ENCODE assay signal across 21 cellular contexts in the genomic region with DNA sequence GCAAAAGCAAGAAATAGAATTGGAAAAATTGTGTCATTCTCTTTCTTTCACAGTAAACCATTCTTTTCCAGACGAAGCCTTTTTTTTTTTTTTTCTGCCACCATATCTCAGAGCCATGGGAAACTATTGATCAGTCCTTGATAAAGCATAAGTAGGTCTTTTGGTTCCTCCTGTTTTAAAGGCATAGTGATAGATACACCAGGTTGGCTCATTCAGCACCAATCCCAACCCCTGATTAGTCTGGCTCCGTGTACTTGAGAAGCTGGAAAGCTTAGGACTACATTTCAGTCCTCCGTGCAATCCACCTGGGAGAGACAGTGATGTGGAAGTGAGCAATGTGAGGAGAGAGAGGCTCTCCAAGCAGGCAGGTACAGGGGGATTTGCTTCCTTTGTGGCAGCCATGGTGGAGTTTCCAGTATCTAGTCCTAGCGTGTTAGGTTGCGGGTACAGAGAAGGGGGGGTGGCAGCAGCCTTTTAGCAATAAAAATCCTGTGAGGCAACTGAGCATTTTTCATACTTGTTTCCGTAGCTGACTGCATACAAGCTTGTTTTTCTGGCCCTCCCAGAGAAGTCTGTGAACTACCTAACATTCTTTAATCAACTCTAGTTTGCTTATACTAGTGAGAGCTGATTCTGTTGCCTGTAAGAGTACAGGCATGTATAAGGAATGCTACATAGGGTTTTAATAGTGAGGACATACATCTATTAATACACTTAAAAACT.
DNase-seq lines count a peak whose midpoint lies in the region; ATAC-seq, FAIRE-seq and TF ChIP-seq lines count a peak whose summit lies in the region.
"Had no signal": no experiment of that assay in that cellular context is flagged by ENCODE, and none has a peak within 500 bp of the region (broad histone marks: within the 10 kb centered on the region; RNA-seq: fewer than 3 reads in every experiment).

No MANE protein-coding gene starts in this region.

- peaks cover 3% of the 10 kb centered on the region; the same call in 1 of the 3 replicates for H3K9me3 Mint-ChIP-seq in GM23338
- H3K9me3 Mint-ChIP-seq in nephron: no peaks in the 10 kb centered on the region
- H3K9me3 Mint-ChIP-seq: CD4-positive, alpha-beta T cell had no signal

- no peaks in the 10 kb centered on the region for H3K36me3 Mint-ChIP-seq in GM23338 (ENCODE audit: low read depth)
- H3K36me3 Mint-ChIP-seq in nephron (ENCODE audit: low read depth): no peaks in the 10 kb centered on the region

- H3K18ac ChIP-seq in H1 (ENCODE audit: extremely low read depth, low read length) (no peak overlapping the region), trophoblast cell (ENCODE audit: low read length) (peak overlapping the region; percentile 28)

- H3K27me3 Mint-ChIP-seq in GM23338 (ENCODE audit: insufficient read depth, low read depth, poor library complexity): peaks cover 8% of the 10 kb centered on the region
- H3K27me3 Mint-ChIP-seq in nephron (ENCODE audit: low read depth): peaks cover 4% of the 10 kb centered on the region

- H4K5ac ChIP-seq in H1 (ENCODE audit: insufficient read length, low read depth, low read length): no peak overlapping the region

- H3K4me1 Mint-ChIP-seq in GM23338: peaks cover 24% of the 10 kb centered on the region
- peaks cover 9% of the 10 kb centered on the region for H3K4me1 Mint-ChIP-seq in nephron

- DNase-seq in GM23338 (ENCODE audit: low spot score) (no peak), H1 (ENCODE audit: low read depth in 1 of 2, low spot score in 2 of 2) (no peak), trophoblast cell (peak in 1 of 2 donors; percentile 54), tibial artery (no peak), NOMO-1 (lab: John Stamatoyannopoulos, UW; ENCODE audit: unreplicated experiment in 2 of 2) (no peak), osteoblast (ENCODE audit: insufficient read length, low spot score, missing footprints) (no peak)
- DNase-seq: AML-193; Caco-2; CD4-positive, alpha-beta T cell; GOT3 had no signal

- no peak overlapping the region for H4K12ac ChIP-seq in trophoblast cell (ENCODE audit: low read depth, low read length)

- no peaks in the 10 kb centered on the region for H3K27me3 ChIP-seq in GM23338 (ENCODE audit: insufficient read depth)
- H3K27me3 ChIP-seq in H1 (replicated peaks in 1 of 4; ENCODE audit: control insufficient read depth in 3 of 4, extremely low read depth in 1 of 4, insufficient read depth in 3 of 4, low read length in 3 of 4): no peaks in the 10 kb centered on the region
- no peaks in the 10 kb centered on the region for H3K27me3 ChIP-seq in trophoblast cell (ENCODE audit: insufficient read depth, low read length)
- H3K27me3 ChIP-seq in tibial artery: no peaks in the 10 kb centered on the region
- H3K27me3 ChIP-seq in osteoblast (ENCODE audit: insufficient read depth, low read length): no peaks in the 10 kb centered on the region

- no peak overlapping the region for H2BK120ac ChIP-seq in H1 (replicated peaks; ENCODE audit: low read depth, low read length)
- H2BK120ac ChIP-seq in trophoblast cell (ENCODE audit: insufficient read depth, low read length, poor library complexity): peak overlapping the region; percentile 34

- no peak overlapping the region for H3K56ac ChIP-seq in H1 (replicated peaks; ENCODE audit: insufficient read length, low read depth, low read length)

- H3K4ac ChIP-seq in H1 (replicated peaks; ENCODE audit: insufficient read length, low read depth, low read length): no peak overlapping the region
- peak overlapping the region; percentile 35 for H3K4ac ChIP-seq in trophoblast cell (ENCODE audit: low read depth, low read length)

- TF ChIP-seq POLR2A in H1 (IDR thresholded peaks at IDR 0.05; ENCODE audit: control extremely low read depth in 1 of 2, low read depth in 2 of 2, low read length in 2 of 2): no peak

- TF ChIP-seq CTCF in GM23338 (conservative IDR thresholded peaks at IDR 0.05; ENCODE audit: low read depth in 2 of 2) (no peak), H1 (IDR thresholded peaks at IDR 0.05; ENCODE audit: control extremely low read depth in 1 of 3, insufficient read depth in 1 of 3, low read depth in 1 of 3, low read length in 3 of 3) (no peak), nephron (IDR thresholded peaks at IDR 0.05; ENCODE audit: unreplicated experiment in 3 of 3) (no peak), tibial artery (IDR thresholded peaks at IDR 0.05) (no peak), osteoblast (IDR thresholded peaks at IDR 0.05; ENCODE audit: extremely low read depth, low read depth, low read length) (no peak)

- H3K27ac Mint-ChIP-seq in GM23338 (no peak overlapping the region), nephron (peak overlapping the region in 2 of 3 experiments; percentile 9 to 84)
- H3K27ac Mint-ChIP-seq: CD4-positive, alpha-beta T cell had no signal

- H3K23ac ChIP-seq in H1 (ENCODE audit: insufficient read length) (no peak overlapping the region), trophoblast cell (ENCODE audit: low read length) (no peak overlapping the region)

- H3K9me3 ChIP-seq in H1 (ENCODE audit: insufficient read depth in 2 of 2, low read depth in 1 of 2, low read length in 1 of 2): no peaks in the 10 kb centered on the region
- H3K9me3 ChIP-seq in trophoblast cell (ENCODE audit: insufficient read depth, low read depth, low read length): no peaks in the 10 kb centered on the region
- H3K9me3 ChIP-seq in tibial artery: no peaks in the 10 kb centered on the region
- H3K9me3 ChIP-seq in osteoblast (ENCODE audit: low read depth, low read length): no peaks in the 10 kb centered on the region
- H3K9me3 ChIP-seq: A549, Caco-2, HAP-1 had no signal

- no peak for ATAC-seq in GM23338
- no peak for ATAC-seq in HG02678 (IDR thresholded peaks at IDR 0.05; ENCODE audit: unreplicated experiment)
- ATAC-seq: A549 had no signal

- H2BK15ac ChIP-seq in H1 (ENCODE audit: low read length): no peak overlapping the region

- no peak overlapping the region for H4K8ac ChIP-seq in H1 (ENCODE audit: extremely low read depth, insufficient read depth, low read length)
- H4K8ac ChIP-seq in trophoblast cell (ENCODE audit: low read depth, low read length): no peak overlapping the region

- POLR2A ChIA-PET in H1 (lab: Charles Lee; ENCODE audit: partially characterized antibody): no interaction called here

- intact Hi-C loops in tibial artery (cut with DNase I; ENCODE audit: low total_unique reads): no loop called here

- H3K79me2 ChIP-seq in GM23338 (replicated peaks; ENCODE audit: insufficient read depth) (no peaks in the 10 kb centered on the region), H1 (ENCODE audit: control insufficient read depth in 1 of 2, insufficient read depth in 2 of 2, low read length in 2 of 2) (no peaks in the 10 kb centered on the region), trophoblast cell (ENCODE audit: control insufficient read depth, insufficient read depth, low read length, poor library complexity) (no peaks in the 10 kb centered on the region), osteoblast (ENCODE audit: insufficient read depth, low read length) (no peaks in the 10 kb centered on the region)

- H3K36me3 ChIP-seq in GM23338 (ENCODE audit: insufficient read depth) (no peaks in the 10 kb centered on the region), H1 (ENCODE audit: control insufficient read depth in 2 of 4, insufficient read depth in 4 of 4, low read length in 3 of 4) (no peaks in the 10 kb centered on the region), trophoblast cell (ENCODE audit: control insufficient read depth in 1 of 2, insufficient read depth in 2 of 2, low read length in 2 of 2) (no peaks in the 10 kb centered on the region), tibial artery (no peaks in the 10 kb centered on the region), osteoblast (ENCODE audit: insufficient read depth, low read length) (no peaks in the 10 kb centered on the region)
- H3K36me3 ChIP-seq: HAP-1 had no signal

- no peak for FAIRE-seq in H1 (lab: Jason Lieb, UNC)
- FAIRE-seq: A549, D721Med, G401.6, GM12892, GM18507 had no signal

- 82% methylated on average over 6 of the region's 6 CpGs; no CpG with 5 or more reads in 1 of the 2 experiments for WGBS in H1 (ENCODE audit: extremely low coverage in 1 of 2, insufficient coverage in 1 of 2, insufficient read length in 1 of 2, insufficient replicate concordance in 2 of 2, low coverage in 1 of 2, low lambda C conversion rate in 2 of 2, missing lambda C conversion rate in 1 of 2), 2 experiments
- WGBS in trophoblast cell (ENCODE audit: extremely low coverage, insufficient coverage, insufficient read length): no CpG with 5 or more reads among the region's 6 CpGs

- H3K9ac ChIP-seq in H1 (replicated peaks in 1 of 4; ENCODE audit: extremely low read depth in 1 of 4, low read depth in 3 of 4, low read length in 3 of 4) (no peak overlapping the region), trophoblast cell (ENCODE audit: low read length) (no peak overlapping the region)

- no peaks in the 10 kb centered on the region for H3F3A ChIP-seq in GM23338 (replicated peaks; ENCODE audit: low read depth)

- peaks cover 6% of the 10 kb centered on the region for H3K4me1 ChIP-seq in GM23338 (ENCODE audit: insufficient read depth)
- H3K4me1 ChIP-seq in H1 (replicated peaks in 1 of 4; ENCODE audit: control insufficient read depth in 3 of 4, insufficient read depth in 4 of 4, low read length in 3 of 4): no peaks in the 10 kb centered on the region; a peak in 2 of 7 replicates
- peaks cover 5 to 22% of the 10 kb centered on the region in 2 experiments for H3K4me1 ChIP-seq in trophoblast cell (ENCODE audit: control insufficient read depth in 1 of 2, insufficient read depth in 2 of 2, low read length in 2 of 2)
- H3K4me1 ChIP-seq in tibial artery: no peaks in the 10 kb centered on the region
- H3K4me1 ChIP-seq in osteoblast (ENCODE audit: insufficient read depth, low read length): no peaks in the 10 kb centered on the region
- H3K4me1 ChIP-seq: HAP-1 had no signal

- H2BK5ac ChIP-seq in H1 (ENCODE audit: low read depth, low read length) (no peak overlapping the region), trophoblast cell (ENCODE audit: low read depth, low read length, poor library complexity) (peak overlapping the region; percentile 4)

- H2BK20ac ChIP-seq in H1 (ENCODE audit: low read length): no peak overlapping the region

- H4K91ac ChIP-seq in H1 (replicated peaks; ENCODE audit: insufficient read length, low read length) (no peak overlapping the region), trophoblast cell (ENCODE audit: low read depth, low read length) (peak overlapping the region; percentile 74)

- H3K4me3 Mint-ChIP-seq in GM23338 (no peak overlapping the region), nephron (no peak overlapping the region)
- H3K4me3 Mint-ChIP-seq: CD4-positive, alpha-beta T cell had no signal

- H3K23me2 ChIP-seq in H1 (ENCODE audit: low read depth, low read length): no peaks in the 10 kb centered on the region

- H2BK12ac ChIP-seq in H1 (ENCODE audit: low read depth, low read length) (no peak overlapping the region), trophoblast cell (ENCODE audit: low read length) (peak overlapping the region; percentile 34)

- H4K20me1 ChIP-seq in GM23338 (replicated peaks; ENCODE audit: insufficient read depth) (no peaks in the 10 kb centered on the region), H1 (replicated peaks in 1 of 2; ENCODE audit: control insufficient read depth in 1 of 2, insufficient read depth in 2 of 2, low read length in 2 of 2) (no peaks in the 10 kb centered on the region), osteoblast (ENCODE audit: insufficient read depth, low read length) (no peaks in the 10 kb centered on the region)

- peaks cover 10% of the 10 kb centered on the region; the same call in 1 of the 2 replicates for H3K9me2 ChIP-seq in GM23338 (ENCODE audit: insufficient read depth)

- CTCF ChIA-PET in H1 (lab: Charles Lee; ENCODE audit: partially characterized antibody): interaction anchor here (0.6 to 1.8 kb wide), 4 partner anchors 9 to 250 kb away, joined by 3 to 5 read pairs (median 4); no protein-coding TSS in a partner anchor

- H2AK5ac ChIP-seq in H1 (ENCODE audit: low read depth, low read length): no peak overlapping the region
- H2AK5ac ChIP-seq in trophoblast cell (ENCODE audit: low read length): no peak overlapping the region

- no peak for TF ChIP-seq RAD21 in H1 (IDR thresholded peaks at IDR 0.05 in 1 of 2, conservative IDR thresholded peaks at IDR 0.05 in 1 of 2; ENCODE audit: low read depth in 2 of 2, low read length in 2 of 2)

- H3K27ac ChIP-seq in GM23338 (ENCODE audit: low read depth) (no peak overlapping the region), H1 (ENCODE audit: low read depth, low read length) (no peak overlapping the region), trophoblast cell (ENCODE audit: low read depth, low read length) (no peak overlapping the region), tibial artery (no peak overlapping the region), osteoblast (ENCODE audit: low read depth, low read length) (no peak overlapping the region)
- H3K27ac ChIP-seq: 22Rv1, A549, C4-2B, HL-60 had no signal

- H3K4me2 ChIP-seq in GM23338 (no peak overlapping the region), H1 (ENCODE audit: insufficient read depth in 1 of 2, low read depth in 2 of 2, low read length in 2 of 2) (no peak overlapping the region), trophoblast cell (ENCODE audit: low read length) (no peak overlapping the region), osteoblast (ENCODE audit: insufficient read depth, low read length) (no peak overlapping the region)
- H3K4me2 ChIP-seq: A549 had no signal

- H3K79me1 ChIP-seq in H1 (ENCODE audit: low read depth, low read length) (no peaks in the 10 kb centered on the region), trophoblast cell (ENCODE audit: low read length) (peaks cover 22% of the 10 kb centered on the region)

- no peak overlapping the region for H3K4me3 ChIP-seq in GM23338
- H3K4me3 ChIP-seq in H1 (ENCODE audit: extremely low read depth in 1 of 4, insufficient read depth in 2 of 4, low read depth in 3 of 4, low read length in 4 of 4): no peak overlapping the region
- H3K4me3 ChIP-seq in trophoblast cell (ENCODE audit: low read depth, low read length): no peak overlapping the region
- H3K4me3 ChIP-seq in tibial artery: no peak overlapping the region
- no peak overlapping the region for H3K4me3 ChIP-seq in osteoblast (ENCODE audit: insufficient read depth, low read length)
- H3K4me3 ChIP-seq: A549, HAP-1 had no signal

- H3K14ac ChIP-seq in H1 (ENCODE audit: insufficient read length) (no peak overlapping the region), trophoblast cell (ENCODE audit: low read length) (peak overlapping the region; percentile 15)

- H2AFZ ChIP-seq in GM23338 (peak overlapping the region; percentile 93), H1 (ENCODE audit: low read length) (0 out of 2 replicates have a peak overlapping the region, but pooled peaks have one; percentile 84), trophoblast cell (ENCODE audit: insufficient read depth, low read length, poor library complexity) (no peak overlapping the region), osteoblast (ENCODE audit: low read length) (no peak overlapping the region)

- TF ChIP-seq EP300 in H1 (IDR thresholded peaks at IDR 0.05; ENCODE audit: borderline replicate concordance in 1 of 2, low read depth in 2 of 2, low read length in 2 of 2): no peak

Comparison
In these comparisons a context has a peak if more than half of its experiments do, and no peak if none do; other contexts are left out.
1. H2AFZ ChIP-seq: peak in GM23338 (single experiment) and H1 (single experiment); none in trophoblast cell (single experiment) and osteoblast (single experiment).